10 cellular contexts compared by ENCODE assay signal in genomic region chr19:53659292-53659691, GRCh38. TPM values are rescaled to one million over a fixed set of nuclear protein-coding genes. Genes with fewer than 3 reads are reported as not detected.
DNase-seq lines count a peak whose midpoint lies in the region; ATAC-seq, FAIRE-seq and TF ChIP-seq lines count a peak whose summit lies in the region.
"Had no signal": no experiment of that assay in that cellular context is flagged by ENCODE, and none has a peak within 500 bp of the region (broad histone marks: within the 10 kb centered on the region; RNA-seq: fewer than 3 reads in every experiment).

No MANE protein-coding gene starts in this region.

- peak; percentile 10 for DNase-seq in G401 (ENCODE audit: low spot score)
- DNase-seq in NB4 (ENCODE audit: low read depth): peak; percentile 66
- DNase-seq in H1 (ENCODE audit: low read depth in 1 of 2, low spot score in 2 of 2): peak; percentile 59 to 65
- DNase-seq in neural crest cell (ENCODE audit: low read depth, low spot score): peak; percentile 35
- no peak for DNase-seq in ecto neural progenitor cell (ENCODE audit: low spot score)
- no peak for DNase-seq in SKM-1 treated with dmso at 0.1 percent for 144 hours (lab: John Stamatoyannopoulos, UW; ENCODE audit: unreplicated experiment)
- DNase-seq in ovary: no peak

- H3K27ac Mint-ChIP-seq in neural crest cell (ENCODE audit: unreplicated experiment): no peak overlapping the region

- H3K27ac ChIP-seq in H1 (ENCODE audit: low read depth, low read length) (no peak overlapping the region), ovary (no peak overlapping the region)

- no peak overlapping the region for H3K14ac ChIP-seq in H1 (ENCODE audit: insufficient read length)

- no peak for ATAC-seq in GM21423 (IDR thresholded peaks at IDR 0.05; ENCODE audit: unreplicated experiment)
- ATAC-seq: GM12878 had no signal

- H3K9ac ChIP-seq in H1 (replicated peaks in 1 of 4; ENCODE audit: extremely low read depth in 1 of 4, low read depth in 3 of 4, low read length in 3 of 4): no peak overlapping the region

- H3K9me3 ChIP-seq in H1 (ENCODE audit: insufficient read depth in 2 of 2, low read depth in 1 of 2, low read length in 1 of 2): peaks cover 21% of the 10 kb centered on the region in 2 experiments
- H3K9me3 ChIP-seq in ovary: no peaks in the 10 kb centered on the region

- WGBS in H1 (ENCODE audit: extremely low coverage in 1 of 2, insufficient coverage in 1 of 2, insufficient read length in 1 of 2, insufficient replicate concordance in 2 of 2, low coverage in 1 of 2, low lambda C conversion rate in 2 of 2, missing lambda C conversion rate in 1 of 2), 2 experiments: 35% methylated on average over 6 of the region's 6 CpGs; no CpG with 5 or more reads in 1 of the 2 experiments
- WGBS in ovary, 3 donors: 14 to 22% (median 20%) methylated on average over 6 of the region's 6 CpGs

- intact Hi-C loops in ovary (cut with DNase I): no loop called here

- H2BK5ac ChIP-seq in H1 (ENCODE audit: low read depth, low read length): 0 out of 2 replicates have a peak overlapping the region, but pooled peaks have one; percentile 1

- POLR2A ChIA-PET in H1 (lab: Charles Lee; ENCODE audit: partially characterized antibody): interaction anchor here (0.6 to 1.0 kb wide), 4 partner anchors 30 to 129 kb away, joined by 3 read pairs; no protein-coding TSS in a partner anchor

- peak; percentile 81 to 88 for TF ChIP-seq RAD21 in H1 (IDR thresholded peaks at IDR 0.05 in 1 of 2, conservative IDR thresholded peaks at IDR 0.05 in 1 of 2; ENCODE audit: low read depth in 2 of 2, low read length in 2 of 2)

- H3K27me3 ChIP-seq in H1 (replicated peaks in 1 of 4; ENCODE audit: control insufficient read depth in 3 of 4, extremely low read depth in 1 of 4, insufficient read depth in 3 of 4, low read length in 3 of 4) (no peaks in the 10 kb centered on the region), ovary (no peaks in the 10 kb centered on the region)

- H3K79me2 ChIP-seq in H1 (ENCODE audit: control insufficient read depth in 1 of 2, insufficient read depth in 2 of 2, low read length in 2 of 2): no peaks in the 10 kb centered on the region

- H3K36me3 ChIP-seq in H1 (ENCODE audit: control insufficient read depth in 2 of 4, insufficient read depth in 4 of 4, low read length in 3 of 4) (peaks cover 0 to 9% (median 3%) of the 10 kb centered on the region in 4 experiments; a peak in 4 of 8 replicates), ovary (no peaks in the 10 kb centered on the region)

- TF ChIP-seq CTCF in NB4 (IDR thresholded peaks at IDR 0.05; ENCODE audit: low read depth, low read length) (peak; percentile 37), H1 (IDR thresholded peaks at IDR 0.05; ENCODE audit: control extremely low read depth in 1 of 3, insufficient read depth in 1 of 3, low read depth in 1 of 3, low read length in 3 of 3) (peak; percentile 27 to 76 (median 72)), neural crest cell (conservative IDR thresholded peaks at IDR 0.05) (peak; percentile 73), ovary (IDR thresholded peaks at IDR 0.05) (no peak)

- in situ Hi-C loops in G401 (cut with HindIII; ENCODE audit: low sequenced_read_pairs): no loop called here

- H3K4ac ChIP-seq in H1 (replicated peaks; ENCODE audit: insufficient read length, low read depth, low read length): no peak overlapping the region

- H2AK5ac ChIP-seq in H1 (ENCODE audit: low read depth, low read length): no peak overlapping the region

- TF ChIP-seq EP300 in H1 (IDR thresholded peaks at IDR 0.05; ENCODE audit: borderline replicate concordance in 1 of 2, low read depth in 2 of 2, low read length in 2 of 2): no peak
- TF ChIP-seq EP300 in ovary (IDR thresholded peaks at IDR 0.05): no peak

- peak; percentile 94 for FAIRE-seq in H1 (lab: Jason Lieb, UNC)
- FAIRE-seq: frontal cortex, GM12878 had no signal

- H3K4me3 ChIP-seq in NB4 (ENCODE audit: low read depth, low read length): no peak overlapping the region
- no peak overlapping the region for H3K4me3 ChIP-seq in H1 (ENCODE audit: extremely low read depth in 1 of 4, insufficient read depth in 2 of 4, low read depth in 3 of 4, low read length in 4 of 4)
- H3K4me3 ChIP-seq in ovary: no peak overlapping the region
- H3K4me3 ChIP-seq: GM12878 had no signal

- no peak overlapping the region for H4K91ac ChIP-seq in H1 (replicated peaks; ENCODE audit: insufficient read length, low read length)

- no peak overlapping the region for H2BK15ac ChIP-seq in H1 (ENCODE audit: low read length)

- peak overlapping the region; percentile 67 for H2BK120ac ChIP-seq in H1 (replicated peaks; ENCODE audit: low read depth, low read length)

- H3K23ac ChIP-seq in H1 (ENCODE audit: insufficient read length): no peak overlapping the region

- no peaks in the 10 kb centered on the region for H3K23me2 ChIP-seq in H1 (ENCODE audit: low read depth, low read length)

- no peaks in the 10 kb centered on the region for H3K79me1 ChIP-seq in H1 (ENCODE audit: low read depth, low read length)

- no peaks in the 10 kb centered on the region for H3K27me3 Mint-ChIP-seq in neural crest cell (ENCODE audit: low read depth)

- H4K20me1 ChIP-seq in H1 (replicated peaks in 1 of 2; ENCODE audit: control insufficient read depth in 1 of 2, insufficient read depth in 2 of 2, low read length in 2 of 2): no peaks in the 10 kb centered on the region

- peaks cover 7% of the 10 kb centered on the region for H3K36me3 Mint-ChIP-seq in neural crest cell (ENCODE audit: low read depth)

- CTCF ChIA-PET in H1 (lab: Charles Lee; ENCODE audit: partially characterized antibody): interaction anchor here (0.5 to 6.2 kb wide), 38 partner anchors 9 to 978 kb away, joined by 3 to 52 read pairs (median 4); no protein-coding TSS in a partner anchor

- H3K4me1 ChIP-seq in H1 (replicated peaks in 1 of 4; ENCODE audit: control insufficient read depth in 3 of 4, insufficient read depth in 4 of 4, low read length in 3 of 4) (peaks cover 0 to 16% (median 10%) of the 10 kb centered on the region in 4 experiments; a peak in 5 of 7 replicates), ovary (ENCODE audit: insufficient read depth) (no peaks in the 10 kb centered on the region)

- no peak overlapping the region for H2BK20ac ChIP-seq in H1 (ENCODE audit: low read length)

- H2AFZ ChIP-seq in H1 (ENCODE audit: low read length): peak overlapping the region; percentile 37; the same call in 1 of the 2 replicates

- H3K4me2 ChIP-seq in H1 (ENCODE audit: insufficient read depth in 1 of 2, low read depth in 2 of 2, low read length in 2 of 2): no peak overlapping the region

- H2BK12ac ChIP-seq in H1 (ENCODE audit: low read depth, low read length): no peak overlapping the region

- peaks cover 6% of the 10 kb centered on the region for H3K9me3 Mint-ChIP-seq in neural crest cell

- peaks cover 38% of the 10 kb centered on the region for H3K4me1 Mint-ChIP-seq in neural crest cell

- TF ChIP-seq POLR2A in NB4 (IDR thresholded peaks at IDR 0.05; ENCODE audit: extremely low read depth, insufficient read length) (no peak), H1 (IDR thresholded peaks at IDR 0.05; ENCODE audit: control extremely low read depth in 1 of 2, low read depth in 2 of 2, low read length in 2 of 2) (no peak), ovary (IDR thresholded peaks at IDR 0.05) (no peak)

- no peak overlapping the region for H4K5ac ChIP-seq in H1 (ENCODE audit: insufficient read length, low read depth, low read length)

- no peak overlapping the region; the same call in 1 of the 2 replicates for H3K18ac ChIP-seq in H1 (ENCODE audit: extremely low read depth, low read length)

- H4K8ac ChIP-seq in H1 (ENCODE audit: extremely low read depth, insufficient read depth, low read length): no peak overlapping the region

- peak overlapping the region; percentile 16 for H3K4me3 Mint-ChIP-seq in neural crest cell

- H3K56ac ChIP-seq in H1 (replicated peaks; ENCODE audit: insufficient read length, low read depth, low read length): no peak overlapping the region

TF ChIP-seq in H1, 55 proteins besides CTCF, POLR2A, EP300 and RAD21 (continues in another document):
- TF ChIP-seq EGR1 (IDR thresholded peaks at IDR 0.05; ENCODE audit: borderline replicate concordance, low read depth, low read length) (no peak), TAF7 (optimal IDR thresholded peaks at IDR 0.05; ENCODE audit: borderline replicate concordance, low read depth, low read length) (no peak), BCL11A (IDR thresholded peaks at IDR 0.05; ENCODE audit: low read depth in 2 of 2, low read length in 2 of 2) (no peak), JUND (IDR thresholded peaks at IDR 0.05; ENCODE audit: low read length) (no peak), CHD2 (IDR thresholded peaks at IDR 0.05; ENCODE audit: low read length) (no peak), SAP30 (IDR thresholded peaks at IDR 0.05; ENCODE audit: insufficient read depth, insufficient replicate concordance, low read length) (no peak), RNF2 (IDR thresholded peaks at IDR 0.05; ENCODE audit: borderline replicate concordance, low read depth, low read length, missing control alignments, poor library complexity, severe bottlenecking) (no peak), GTF2F1 (IDR thresholded peaks at IDR 0.05; ENCODE audit: borderline replicate concordance, low read depth, low read length) (no peak), NANOG (IDR thresholded peaks at IDR 0.05; ENCODE audit: insufficient read depth, low read depth, low read length, poor library complexity, severe bottlenecking) (no peak), USF2 (IDR thresholded peaks at IDR 0.05; ENCODE audit: low read length) (no peak), TBP (IDR thresholded peaks at IDR 0.05; ENCODE audit: low read depth, low read length) (no peak), CBX5 (IDR thresholded peaks at IDR 0.05; ENCODE audit: low read depth, low read length) (no peak)

RNA-seq across cellular contexts. Expression of gene DPRX, which starts 27.5 kb away (rescaled TPM):
- total RNA-seq in G401 (2014; rRNA removed; shearing (Covaris generic)): not detected in 2 replicates
- total RNA-seq in H1 (2021; fragmentation: NEBNext Ultra II Directional; extraction: Animal tissue kit (Norgen Biotek cat#: 25700)): not detected in 2 replicates
- polyA plus RNA-seq in H1 (2011; rRNA removed): not detected in 2 replicates
- not detected for polyA plus RNA-seq in H1 (2011; cell fraction: cytosol; rRNA removed)
- polyA plus RNA-seq in H1 (2011; cell fraction: nucleus; rRNA removed): not detected
- not detected in 4 replicates for polyA plus RNA-seq in H1 (2012, experiment 1 of 2)
- polyA plus RNA-seq in H1 (2012, experiment 2 of 2): not detected
- 0.10 TPM for polyA plus RNA-seq in H1 (2013, experiment 1 of 2)
- not detected for polyA plus RNA-seq in H1 (2013, experiment 2 of 2)
- not detected in 2 replicates for polyA minus RNA-seq in H1 (2011; rRNA and poly(A)+ RNA removed)
- polyA minus RNA-seq in H1 (2011; cell fraction: cytosol; rRNA and poly(A)+ RNA removed): not detected
- polyA minus RNA-seq in H1 (2011; cell fraction: nucleus; rRNA and poly(A)+ RNA removed): not detected
- not detected in 2 replicates for total RNA-seq in neural crest cell
- total RNA-seq in ovary: not detected
- not detected for polyA plus RNA-seq in ovary
- total RNA-seq: frontal cortex, GM12878 had no signal
- polyA plus RNA-seq: GM12878 had no signal

Comparison
In these comparisons a context has a peak if more than half of its experiments do, and no peak if none do; other contexts are left out.
1. DNase-seq: peak in G401 (single experiment), NB4 (single experiment), H1 (2 of 2) and neural crest cell (single experiment); none in ecto neural progenitor cell (single experiment), SKM-1 treated with dmso at 0.1 percent for 144 hours (single experiment) and ovary (0 of 5).
2. CTCF ChIP-seq: peak in NB4 (single experiment), H1 (3 of 3) and neural crest cell (single experiment); none in ovary (0 of 3).